Comparison of ENCODE assay signal across 13 cellular contexts in the genomic region with DNA sequence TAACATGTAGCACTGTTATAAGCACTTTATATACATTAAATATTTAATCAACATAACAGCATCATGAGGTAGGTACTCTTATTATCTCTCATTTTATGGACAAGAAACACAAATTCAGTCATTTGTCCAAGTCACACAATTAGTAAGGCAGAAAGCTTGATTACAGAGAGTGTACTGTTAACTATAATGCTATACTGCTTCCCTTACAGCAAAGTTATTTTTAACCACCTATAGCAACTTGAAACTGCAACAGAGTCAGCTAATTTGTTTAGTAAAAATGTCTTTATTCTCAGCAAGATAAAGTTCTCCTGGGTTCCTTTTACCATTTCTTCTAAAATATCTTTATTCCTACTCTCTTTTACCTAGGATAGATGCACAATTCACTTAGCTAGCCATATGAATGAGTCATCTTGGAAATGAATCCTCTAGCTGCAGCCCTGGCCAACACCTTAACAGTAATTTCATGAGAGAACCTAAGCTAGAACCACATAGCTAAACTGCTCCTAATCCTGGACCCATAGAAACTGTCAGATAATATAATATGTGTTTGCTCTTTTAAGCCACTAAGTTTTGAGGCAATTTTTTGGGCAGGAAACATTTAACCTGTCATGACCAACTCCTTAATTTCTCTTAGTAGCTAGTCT.
DNase-seq lines count a peak whose midpoint lies in the region; ATAC-seq and TF ChIP-seq lines count a peak whose summit lies in the region.
"Had no signal": no experiment of that assay in that cellular context is flagged by ENCODE, and none has a peak within 500 bp of the region (broad histone marks: within the 10 kb centered on the region; RNA-seq: fewer than 3 reads in every experiment).

No MANE protein-coding gene starts in this region.

- no peaks in the 10 kb centered on the region for H3K4me1 ChIP-seq in mammary epithelial cell (ENCODE audit: insufficient read depth, low read length)

- H3K4me2 ChIP-seq in mammary epithelial cell (ENCODE audit: insufficient read depth, low read depth, low read length): no peak overlapping the region

- H3K27ac ChIP-seq in mammary epithelial cell (ENCODE audit: insufficient read depth, low read depth, low read length): no peak overlapping the region

- H3K9ac ChIP-seq in mammary epithelial cell (ENCODE audit: insufficient read depth, low read length): no peak overlapping the region

- H2AFZ ChIP-seq in mammary epithelial cell (ENCODE audit: low read depth, low read length): no peak overlapping the region

- H3K27me3 ChIP-seq in mammary epithelial cell (ENCODE audit: insufficient read depth, low read length): no peaks in the 10 kb centered on the region

- intact Hi-C loops in mammary epithelial cell (cut with micrococcal nuclease): loop anchor here (2.0 kb wide), 1 partner anchor 69 kb away; no protein-coding TSS in a partner anchor

- in situ Hi-C loops in mammary epithelial cell (cut with MboI; ENCODE audit: low sequenced_read_pairs in 2 of 2): no loop called here

- DNase-seq in AG10803 (ENCODE audit: low read depth) (peak; percentile 3), mammary epithelial cell (peak; percentile 34), NCI-H226 (no peak), RPMI8226 (no peak), GM19238 (ENCODE audit: insufficient read length, low spot score) (no peak)
- DNase-seq: activated CD4-positive, alpha-beta T cell treated with anti-CD3 and anti-CD28 coated beads, Interleukin-2, amount 50 U/mL, for 1 hour; activated naive CD8-positive, alpha-beta T cell treated with anti-CD3 and anti-CD28 coated beads for 36 hours; NCI-H446 treated with DMSO at 0.1 percent for 48 hours; posterior cingulate gyrus had no signal

- CTCF ChIA-PET in mammary epithelial cell (lab: Charles Lee; ENCODE audit: low non-redundant PET): interaction anchor here (0.6 to 0.7 kb wide), 3 partner anchors 115 to 1073 kb away, joined by 3 to 4 read pairs (median 4); no protein-coding TSS in a partner anchor

- peak; percentile 70 for ATAC-seq in GM19438 (IDR thresholded peaks at IDR 0.05; ENCODE audit: low read depth, unreplicated experiment)
- ATAC-seq in HG02973 (IDR thresholded peaks at IDR 0.05; ENCODE audit: unreplicated experiment): peak; percentile 69
- ATAC-seq in HG03095 (IDR thresholded peaks at IDR 0.05; ENCODE audit: unreplicated experiment): no peak
- ATAC-seq: HCT116 had no signal

- H4K20me1 ChIP-seq in mammary epithelial cell (ENCODE audit: insufficient read depth, low read length): no peaks in the 10 kb centered on the region

- peaks cover 2% of the 10 kb centered on the region for H3K36me3 ChIP-seq in mammary epithelial cell (ENCODE audit: insufficient read depth, low read length)

- dilution Hi-C loops in mammary epithelial cell (cut with HindIII; ENCODE audit: low sequenced_read_pairs): no loop called here

- no TSS peak for BruUV-seq in mammary epithelial cell (replicated peaks; lab: Mats Ljungman, UMichigan)

- H3K4me3 ChIP-seq in AG10803 (ENCODE audit: low read length) (no peak overlapping the region), mammary epithelial cell (replicated peaks in 1 of 3; ENCODE audit: insufficient read depth in 1 of 3, low read depth in 2 of 3, low read length in 3 of 3) (no peak overlapping the region)

- no peaks in the 10 kb centered on the region for H3K79me2 ChIP-seq in mammary epithelial cell (ENCODE audit: insufficient read depth, low read length)

- H3K9me3 ChIP-seq in mammary epithelial cell (replicated peaks; ENCODE audit: insufficient read depth, low read length): no peaks in the 10 kb centered on the region

- TF ChIP-seq CTCF in AG10803 (conservative IDR thresholded peaks at IDR 0.05; ENCODE audit: low read length) (no peak), mammary epithelial cell (conservative IDR thresholded peaks at IDR 0.05 in 1 of 2, IDR thresholded peaks at IDR 0.05 in 1 of 2; ENCODE audit: extremely low read depth in 1 of 2, insufficient read depth in 1 of 2, low read depth in 1 of 2, low read length in 2 of 2) (no peak)

Comparison
In these comparisons a context has a peak if more than half of its experiments do, and no peak if none do; other contexts are left out.
1. DNase-seq: peak in AG10803 (single experiment) and mammary epithelial cell (single experiment); none in NCI-H226 (single experiment), RPMI8226 (single experiment) and GM19238 (single experiment).